In the genomic region with DNA sequence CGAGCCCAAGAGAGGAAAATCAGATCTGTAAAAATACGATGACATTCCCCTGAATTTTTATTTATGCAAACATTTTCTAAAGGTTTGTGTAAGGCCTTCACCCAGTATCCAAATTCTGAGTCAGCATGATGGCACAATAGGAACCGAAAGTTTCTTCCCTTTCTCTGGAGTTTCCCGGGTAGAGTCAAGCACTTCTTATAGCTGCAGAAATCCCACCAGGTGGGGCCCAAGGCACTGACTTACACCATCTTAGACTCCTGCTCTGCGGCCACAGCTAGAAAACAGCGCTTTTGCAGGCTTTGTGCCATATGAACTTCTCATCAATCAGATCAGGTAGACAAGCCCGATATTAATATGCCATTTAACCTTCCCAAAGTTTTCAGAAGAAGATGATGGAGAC, we compare ENCODE assay signal across 1 cellular context.
TF ChIP-seq lines count a peak whose summit lies in the region.

No MANE protein-coding gene starts in this region.

TF ChIP-seq in SK-N-SH treated with all-trans-retinoic acid at 6 μM for 48 hours, 23 proteins besides CTCF, POLR2A, EP300 and RAD21 (continued from another document):
- TF ChIP-seq, protein P1, sequence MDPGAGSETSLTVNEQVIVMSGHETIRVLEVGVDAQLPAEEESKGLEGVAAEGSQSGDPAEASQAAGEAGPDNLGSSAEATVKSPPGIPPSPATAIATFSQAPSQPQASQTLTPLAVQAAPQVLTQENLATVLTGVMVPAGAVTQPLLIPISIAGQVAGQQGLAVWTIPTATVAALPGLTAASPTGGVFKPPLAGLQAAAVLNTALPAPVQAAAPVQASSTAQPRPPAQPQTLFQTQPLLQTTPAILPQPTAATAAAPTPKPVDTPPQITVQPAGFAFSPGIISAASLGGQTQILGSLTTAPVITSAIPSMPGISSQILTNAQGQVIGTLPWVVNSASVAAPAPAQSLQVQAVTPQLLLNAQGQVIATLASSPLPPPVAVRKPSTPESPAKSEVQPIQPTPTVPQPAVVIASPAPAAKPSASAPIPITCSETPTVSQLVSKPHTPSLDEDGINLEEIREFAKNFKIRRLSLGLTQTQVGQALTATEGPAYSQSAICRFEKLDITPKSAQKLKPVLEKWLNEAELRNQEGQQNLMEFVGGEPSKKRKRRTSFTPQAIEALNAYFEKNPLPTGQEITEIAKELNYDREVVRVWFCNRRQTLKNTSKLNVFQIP (CRISPR knock-in tag; IDR thresholded peaks at IDR 0.05; ENCODE audit: borderline replicate concordance, low read depth), result no peak
- no peak for TF ChIP-seq ZNF565 (CRISPR knock-in tag; conservative IDR thresholded peaks at IDR 0.05; ENCODE audit: low read depth)
- TF ChIP-seq BACH2 (CRISPR knock-in tag; IDR thresholded peaks at IDR 0.05; ENCODE audit: borderline replicate concordance), result no peak
- no peak for TF ChIP-seq SNAI2 (CRISPR knock-in tag; IDR thresholded peaks at IDR 0.05)
TF ChIP-seq in SK-N-SH treated with all-trans-retinoic acid at 6 μM for 48 hours: peak in this region for 0.
